Comparison of ENCODE assay signal across 8 cellular contexts in the genomic region with DNA sequence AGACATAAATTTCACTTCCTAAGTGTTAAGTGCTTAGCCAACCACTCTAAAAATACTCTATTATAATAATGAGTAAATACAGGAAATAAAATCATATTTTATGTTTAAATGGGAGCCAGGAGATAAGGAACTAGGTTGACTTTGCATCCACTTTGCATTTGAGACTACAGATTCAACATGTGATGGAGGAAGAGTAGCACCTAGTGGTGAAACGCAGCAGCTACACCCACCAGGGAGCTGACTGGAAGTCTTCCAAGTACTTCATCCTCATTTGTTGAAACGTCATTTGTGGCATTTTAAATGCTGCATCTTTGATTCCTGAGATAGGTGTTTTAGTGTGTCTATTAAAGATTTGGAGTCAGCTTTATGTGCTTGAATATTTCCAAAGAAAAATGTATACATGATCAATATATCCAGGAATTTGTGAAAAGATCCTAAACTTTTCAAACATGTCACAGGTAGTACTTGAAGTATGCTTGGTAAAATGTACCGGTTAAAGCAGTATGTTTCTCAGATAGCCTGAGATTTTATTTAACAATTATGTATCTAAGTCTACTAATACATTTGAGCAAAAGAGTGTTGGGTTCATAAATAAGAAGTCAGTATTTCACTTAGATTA. TPM values are rescaled to one million over a fixed set of nuclear protein-coding genes. Genes with fewer than 3 reads are reported as not detected.
DNase-seq lines count a peak whose midpoint lies in the region; ATAC-seq and TF ChIP-seq lines count a peak whose summit lies in the region.

No MANE protein-coding gene starts in this region.

- POLR2A ChIA-PET in BJ (lab: Charles Lee): no interaction called here

- CTCF ChIA-PET in BJ (lab: Yijun Ruan, JAX): interaction anchor here (0.7 to 5.4 kb wide), 22 partner anchors 9 to 1034 kb away, joined by 3 to 108 read pairs (median 6); no protein-coding TSS in a partner anchor

- WGBS in right lobe of liver (ENCODE audit: insufficient coverage, low coverage, low lambda C conversion rate, missing lambda C conversion rate): 22% methylated on average over 3 of the region's 3 CpGs

- no peaks in the 10 kb centered on the region for H3K4me1 ChIP-seq in right lobe of liver

- H3K27ac ChIP-seq in right lobe of liver: no peak overlapping the region

- no peak for TF ChIP-seq POLR2A in right lobe of liver (IDR thresholded peaks at IDR 0.05)

- H3K27me3 ChIP-seq in BJ (ENCODE audit: control insufficient read depth, insufficient read depth, low read length): peaks cover 10% of the 10 kb centered on the region
- no peaks in the 10 kb centered on the region for H3K27me3 ChIP-seq in right lobe of liver

- peak; percentile 95 for ATAC-seq in HG03175 (IDR thresholded peaks at IDR 0.05; ENCODE audit: unreplicated experiment)
- peak; percentile 93 to 99 (median 95) for ATAC-seq in right lobe of liver

- no peak for DNase-seq in BJ (ENCODE audit: low read depth)
- peak; percentile 24 for DNase-seq in GM19238 (ENCODE audit: insufficient read length, low spot score)
- DNase-seq in NCI-H345 treated with DMSO at 0.1 percent for 48 hours (lab: John Stamatoyannopoulos, UW; ENCODE audit: unreplicated experiment): peak; percentile 69
- DNase-seq in activated CD4-positive, alpha-beta T cell treated with anti-CD3 and anti-CD28 coated beads for 24 hours (ENCODE audit: low read depth in 2 of 2): peak; percentile 50 to 53
- DNase-seq in choroid plexus epithelial cell (ENCODE audit: low read depth): peak; percentile 93
- DNase-seq in right lobe of liver: peak in 2 of 3 donors; percentile 47 to 58
- DNase-seq in stimulated activated CD8-positive, alpha-beta memory T cell treated with anti-CD3 and anti-CD28 coated beads, Interleukin-12 subunit alpha, Interleukin-12 subunit beta, amount 100 ng/mL, for 4 hours (ENCODE audit: low read depth): peak; percentile 29

- no peak overlapping the region for H3K4me3 ChIP-seq in BJ (ENCODE audit: low read depth, low read length)
- H3K4me3 ChIP-seq in choroid plexus epithelial cell (ENCODE audit: low read depth, low read length): no peak overlapping the region
- H3K4me3 ChIP-seq in right lobe of liver: no peak overlapping the region

- H3K36me3 ChIP-seq in BJ (ENCODE audit: control insufficient read depth, insufficient read depth, low read length): no peaks in the 10 kb centered on the region
- H3K36me3 ChIP-seq in right lobe of liver: no peaks in the 10 kb centered on the region

- H3K9me3 ChIP-seq in right lobe of liver: no peaks in the 10 kb centered on the region

- TF ChIP-seq CTCF in BJ (IDR thresholded peaks at IDR 0.05; ENCODE audit: insufficient read depth, low read depth, low read length) (peak; percentile 98), choroid plexus epithelial cell (conservative IDR thresholded peaks at IDR 0.05; ENCODE audit: low read depth, low read length) (peak; percentile 100), right lobe of liver (IDR thresholded peaks at IDR 0.05) (peak; percentile 96 to 99 (median 98))

- intact Hi-C loops in right lobe of liver (cut with DNase I): no loop called here

RNA-seq across cellular contexts. Expression of a gene that starts 17.4 kb away (rescaled TPM):
- polyA plus RNA-seq in BJ (2011; rRNA removed): 1.5 and 1.9 TPM in 2 replicates
- 2.4 TPM in 2 replicates for polyA minus RNA-seq in BJ (2011; rRNA and poly(A)+ RNA removed)
- 10 to 100 TPM in 1 of 6 experiments, 1 to 10 TPM in 5; 3.5 to 10.9 (median 7.1) TPM for total RNA-seq in right lobe of liver

RNA-seq across cellular contexts. Expression of a gene that starts 44.7 kb away (rescaled TPM):
- not detected in 2 replicates for polyA plus RNA-seq in BJ (2011; rRNA removed)
- polyA minus RNA-seq in BJ (2011; rRNA and poly(A)+ RNA removed): not detected in 2 replicates
- not detected for total RNA-seq in right lobe of liver
